22 cellular contexts compared by ENCODE assay signal in the genomic region with DNA sequence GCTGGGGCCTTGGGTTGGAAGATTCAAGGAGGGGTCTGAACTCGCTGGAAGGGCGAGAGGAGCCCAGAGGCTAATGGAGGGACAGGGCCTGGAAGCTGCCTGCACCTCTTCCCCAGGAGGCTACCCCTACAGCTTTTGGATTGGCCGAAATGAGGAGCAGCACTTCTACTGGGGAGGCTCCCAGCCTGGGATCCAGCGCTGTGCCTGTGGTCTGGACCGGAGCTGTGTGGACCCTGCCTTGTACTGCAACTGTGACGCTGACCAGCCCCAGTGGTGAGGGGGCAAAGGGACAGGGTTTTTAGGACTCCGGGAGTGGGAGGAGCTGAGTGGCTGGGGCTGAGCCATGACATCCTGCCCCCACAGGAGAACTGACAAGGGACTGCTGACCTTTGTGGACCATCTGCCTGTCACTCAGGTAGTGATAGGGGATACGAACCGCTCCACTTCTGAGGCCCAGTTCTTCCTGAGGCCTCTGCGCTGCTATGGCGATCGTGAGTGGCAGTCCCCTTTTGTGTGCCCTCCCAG. TPM values are rescaled to one million over a fixed set of nuclear protein-coding genes. Genes with fewer than 3 reads are reported as not detected.
DNase-seq lines count a peak whose midpoint lies in the region; ATAC-seq, FAIRE-seq and TF ChIP-seq lines count a peak whose summit lies in the region.
"Had no signal": no experiment of that assay in that cellular context is flagged by ENCODE, and none has a peak within 500 bp of the region (broad histone marks: within the 10 kb centered on the region; RNA-seq: fewer than 3 reads in every experiment).

No MANE protein-coding gene starts in this region.

- H3K9me3 Mint-ChIP-seq in activated CD4-positive, alpha-beta T cell treated with anti-CD3 and anti-CD28 coated beads, Interleukin-2, amount 10 ng/mL, durations not matched to agents 7 days and 5 days: no peaks in the 10 kb centered on the region
- H3K9me3 Mint-ChIP-seq: CD4-positive, alpha-beta memory T cell had no signal

- H3K27ac Mint-ChIP-seq in activated CD4-positive, alpha-beta T cell treated with anti-CD3 and anti-CD28 coated beads, Interleukin-2, amount 10 ng/mL, durations not matched to agents 7 days and 5 days: no peak overlapping the region
- H3K27ac Mint-ChIP-seq: CD4-positive, alpha-beta memory T cell had no signal

- no peak for DNase-seq in A549 (ENCODE audit: low read depth in 1 of 2, low spot score in 1 of 2)
- DNase-seq in GM12891 (ENCODE audit: insufficient read length, low spot score): peak; percentile 15
- no peak for DNase-seq in RWPE1 (ENCODE audit: low spot score)
- peak; percentile 46 for DNase-seq in kidney
- no peak for DNase-seq in NCI-H1436 treated with DMSO at 0.1 percent for 48 hours (lab: John Stamatoyannopoulos, UW)
- no peak for DNase-seq in activated CD4-positive, alpha-beta T cell treated with anti-CD3 and anti-CD28 coated beads, Interleukin-2, amount 10 ng/mL, durations not matched to agents 7 days and 5 days
- no peak for DNase-seq in T-helper 2 cell
- DNase-seq: ACHN; CD4-positive, alpha-beta memory T cell; DND-41; MV-4-11; NCI-H1105 treated with DMSO at 0.1 percent for 48 hours; NCI-H1694; NCI-H2081; NCI-H2171 treated with DMSO at 0.1 percent for 48 hours; NCI-H524 treated with DMSO at 0.1 percent for 48 hours; NCI-H82; Peyer's patch had no signal

- no peak overlapping the region for H3K27ac ChIP-seq in A549
- peak overlapping the region; percentile 12; the same call in 1 of the 2 replicates for H3K27ac ChIP-seq in RWPE1
- no peak overlapping the region for H3K27ac ChIP-seq in kidney (ENCODE audit: low read depth in 2 of 2, low read length in 2 of 2)
- H3K27ac ChIP-seq: BLaER1 treated with 17β-estradiol and CSF1 and Interleukin-3, amounts not matched to agents 10 nM and 100 nM; Peyer's patch; SJSA1 had no signal

- FAIRE-seq in A549 (lab: Jason Lieb, UNC) (no peak), GM12891 (lab: Jason Lieb, UNC) (no peak), kidney (lab: Jason Lieb, UNC) (no peak)
- FAIRE-seq: H1 had no signal

- H3K36me3 Mint-ChIP-seq in activated CD4-positive, alpha-beta T cell treated with anti-CD3 and anti-CD28 coated beads, Interleukin-2, amount 10 ng/mL, durations not matched to agents 7 days and 5 days (ENCODE audit: low read depth): no peaks in the 10 kb centered on the region

- no peak for TF ChIP-seq EP300 in A549 (IDR thresholded peaks at IDR 0.05)

- H3K27me3 Mint-ChIP-seq in activated CD4-positive, alpha-beta T cell treated with anti-CD3 and anti-CD28 coated beads, Interleukin-2, amount 10 ng/mL, durations not matched to agents 7 days and 5 days: peaks cover 3% of the 10 kb centered on the region
- H3K27me3 Mint-ChIP-seq: CD4-positive, alpha-beta memory T cell had no signal

- intact Hi-C loops in kidney (cut with DNase I): no loop called here

- H3K36me3 ChIP-seq in kidney (ENCODE audit: control insufficient read depth in 1 of 2, insufficient read depth in 2 of 2, low read length in 2 of 2): peaks cover 0 to 2% of the 10 kb centered on the region in 2 donors
- H3K36me3 ChIP-seq: SJSA1 had no signal

- H3K4me1 Mint-ChIP-seq in activated CD4-positive, alpha-beta T cell treated with anti-CD3 and anti-CD28 coated beads, Interleukin-2, amount 10 ng/mL, durations not matched to agents 7 days and 5 days: no peaks in the 10 kb centered on the region

- H3K4me1 ChIP-seq in A549: no peaks in the 10 kb centered on the region
- H3K4me1 ChIP-seq in kidney (ENCODE audit: control insufficient read depth in 1 of 2, insufficient read depth in 1 of 2, low read depth in 1 of 2, low read length in 2 of 2): no peaks in the 10 kb centered on the region
- H3K4me1 ChIP-seq: BLaER1 treated with 17β-estradiol and CSF1 and Interleukin-3, amounts not matched to agents 10 nM and 100 nM; Peyer's patch; SJSA1 had no signal

- H3K4me3 ChIP-seq in A549 (no peak overlapping the region), kidney (ENCODE audit: low read length in 2 of 2) (no peak overlapping the region)
- H3K4me3 ChIP-seq: BLaER1 treated with 17β-estradiol and CSF1 and Interleukin-3, amounts not matched to agents 10 nM and 100 nM; Peyer's patch; SJSA1 had no signal

- TF ChIP-seq POLR2A in A549 (IDR thresholded peaks at IDR 0.05; ENCODE audit: low read length): no peak
- no peak for TF ChIP-seq POLR2A in GM12891 (IDR thresholded peaks at IDR 0.05; ENCODE audit: low read depth, low read length)

- ATAC-seq in A549 (peak; percentile 14 to 23; a peak in 2 of 6 replicates), HG03108 (IDR thresholded peaks at IDR 0.05; ENCODE audit: unreplicated experiment) (no peak)

- POLR2A ChIA-PET in A549 (lab: Yijun Ruan, JAX): no interaction called here
- POLR2A ChIA-PET in RWPE1 (lab: Yijun Ruan, JAX; ENCODE audit: low non-redundant PET): no interaction called here
- POLR2A ChIA-PET in activated CD4-positive, alpha-beta T cell treated with anti-CD3 and anti-CD28 coated beads, Interleukin-2, amount 10 ng/mL, durations not matched to agents 7 days and 5 days (lab: Charles Lee): no interaction called here

- CTCF ChIA-PET in A549 (lab: Yijun Ruan, JAX): interaction anchor here (0.8 to 2.8 kb wide), 5 partner anchors 10 to 112 kb away, joined by 3 to 12 read pairs (median 4); no protein-coding TSS in a partner anchor
- CTCF ChIA-PET in RWPE1 (lab: Yijun Ruan, JAX): no interaction called here
- CTCF ChIA-PET in activated CD4-positive, alpha-beta T cell treated with anti-CD3 and anti-CD28 coated beads, Interleukin-2, amount 10 ng/mL, durations not matched to agents 7 days and 5 days (lab: Charles Lee): interaction anchor here (0.6 to 1.2 kb wide), 2 partner anchors 8 to 10 kb away, joined by 3 read pairs; no protein-coding TSS in a partner anchor

- no peak for TF ChIP-seq RAD21 in A549 (conservative IDR thresholded peaks at IDR 0.05 in 1 of 2, IDR thresholded peaks at IDR 0.05 in 1 of 2)

- WGBS in A549 (ENCODE audit: missing lambda C conversion rate): 92% methylated on average over 12 of the region's 12 CpGs

- no peak overlapping the region for H3K4me3 Mint-ChIP-seq in activated CD4-positive, alpha-beta T cell treated with anti-CD3 and anti-CD28 coated beads, Interleukin-2, amount 10 ng/mL, durations not matched to agents 7 days and 5 days
- H3K4me3 Mint-ChIP-seq: CD4-positive, alpha-beta memory T cell had no signal

- H3K9ac ChIP-seq in kidney (ENCODE audit: low read length in 2 of 2): no peak overlapping the region
- H3K9ac ChIP-seq: BLaER1 treated with 17β-estradiol and CSF1 and Interleukin-3, amounts not matched to agents 10 nM and 100 nM had no signal

- H3K4me2 ChIP-seq in A549: no peak overlapping the region
- H3K4me2 ChIP-seq: BLaER1 treated with 17β-estradiol and CSF1 and Interleukin-3, amounts not matched to agents 10 nM and 100 nM had no signal

- TF ChIP-seq CTCF in A549 (IDR thresholded peaks at IDR 0.05) (no peak), RWPE1 (conservative IDR thresholded peaks at IDR 0.05; ENCODE audit: low read depth) (no peak), kidney (IDR thresholded peaks at IDR 0.05; ENCODE audit: borderline replicate concordance, extremely low read depth, insufficient read depth) (no peak)

- no peaks in the 10 kb centered on the region for H3K9me3 ChIP-seq in A549
- H3K9me3 ChIP-seq in kidney (ENCODE audit: control insufficient read depth in 1 of 2, low read length in 2 of 2): no peaks in the 10 kb centered on the region
- H3K9me3 ChIP-seq: BLaER1 treated with 17β-estradiol and CSF1 and Interleukin-3, amounts not matched to agents 10 nM and 100 nM; Peyer's patch; SJSA1 had no signal

RNA-seq across cellular contexts. Expression of gene CNTNAP1, which starts 8.8 kb away (rescaled TPM):
- 8.2 and 8.8 TPM in 2 replicates for polyA plus RNA-seq in A549 (2011; rRNA removed)
- 8.7 and 9.5 TPM in 2 replicates for polyA plus RNA-seq in A549 (2012; cell fraction: cytosol; rRNA removed)
- polyA plus RNA-seq in A549 (2012; cell fraction: nucleus; rRNA removed): 55.8 and 61.8 TPM in 2 replicates
- 6.3 to 7.1 TPM (median 7.1 TPM) in 3 replicates for polyA plus RNA-seq in A549 (2017; fragmentation: RNase III; extraction: RNeasy Plus Mini Kit Qiagen cat#74134 plus additional on column Dnase treatment)
- polyA minus RNA-seq in A549 (2011; rRNA and poly(A)+ RNA removed): 6.1 and 7.4 TPM in 2 replicates
- 21.7 TPM for polyA plus RNA-seq in GM12891 (2012; ENCODE audit: low read depth, missing spikeins)
- total RNA-seq in kidney: 9.1 TPM
- 1.4 TPM for polyA plus RNA-seq in kidney (ENCODE audit: insufficient read depth, low read depth, low replicate concordance)
- total RNA-seq in activated CD4-positive, alpha-beta T cell treated with anti-CD3 and anti-CD28 coated beads, Interleukin-2, amount 10 ng/mL, durations not matched to agents 7 days and 5 days: 1 to 10 TPM in 1 of 2 experiments, under 1 TPM in 1; 0.81 to 1.0 TPM

RNA-seq across cellular contexts. Expression of gene CCR10, which starts 9.4 kb away (rescaled TPM):
- polyA plus RNA-seq in A549 (2011; rRNA removed): 0.19 and 0.23 TPM in 2 replicates
- 0.63 and 0.93 TPM in 2 replicates for polyA plus RNA-seq in A549 (2012; cell fraction: cytosol; rRNA removed)
- polyA plus RNA-seq in A549 (2012; cell fraction: nucleus; rRNA removed): 2.0 and 3.4 TPM in 2 replicates
- polyA plus RNA-seq in A549 (2017; fragmentation: RNase III; extraction: RNeasy Plus Mini Kit Qiagen cat#74134 plus additional on column Dnase treatment): 0.59 to 0.73 TPM (median 0.66 TPM) in 3 replicates
- 0.37 TPM in 1 of 2 replicates, not detected in the other for polyA minus RNA-seq in A549 (2011; rRNA and poly(A)+ RNA removed)
- 16.2 TPM for polyA plus RNA-seq in GM12891 (2012; ENCODE audit: low read depth, missing spikeins)
- total RNA-seq in kidney: 1.4 TPM
- 1.7 TPM for polyA plus RNA-seq in kidney (ENCODE audit: insufficient read depth, low read depth, low replicate concordance)
- under 1 TPM; 0.65 to 0.87 TPM for total RNA-seq in activated CD4-positive, alpha-beta T cell treated with anti-CD3 and anti-CD28 coated beads, Interleukin-2, amount 10 ng/mL, durations not matched to agents 7 days and 5 days
- total RNA-seq: SJSA1 had no signal

RNA-seq across cellular contexts. Expression of gene PLEKHH3, which starts 14.3 kb away (rescaled TPM):
- polyA plus RNA-seq in A549 (2011; rRNA removed) (5.3 and 5.5 TPM in 2 replicates), A549 (2017; fragmentation: RNase III; extraction: RNeasy Plus Mini Kit Qiagen cat#74134 plus additional on column Dnase treatment) (12.3 to 15.5 TPM (median 14.0 TPM) in 3 replicates), kidney (ENCODE audit: insufficient read depth, low read depth, low replicate concordance) (23.2 TPM)
- 13.8 and 18.8 TPM in 2 replicates for polyA plus RNA-seq in A549 (2012; cell fraction: cytosol; rRNA removed)
- polyA plus RNA-seq in A549 (2012; cell fraction: nucleus; rRNA removed): 31.7 and 42.1 TPM in 2 replicates
- polyA minus RNA-seq in A549 (2011; rRNA and poly(A)+ RNA removed): 2.3 and 2.5 TPM in 2 replicates
- polyA plus RNA-seq in GM12891 (2012; ENCODE audit: low read depth, missing spikeins): 18.3 TPM
- total RNA-seq in kidney: 21.2 TPM
- total RNA-seq in activated CD4-positive, alpha-beta T cell treated with anti-CD3 and anti-CD28 coated beads, Interleukin-2, amount 10 ng/mL, durations not matched to agents 7 days and 5 days: 1 to 10 TPM in 1 of 2 experiments, under 1 TPM in 1; 0.85 to 1.3 TPM

RNA-seq across cellular contexts. Expression of gene TUBG2, which starts 32.0 kb away (rescaled TPM):
- 14.9 and 18.6 TPM in 2 replicates for polyA plus RNA-seq in A549 (2011; rRNA removed)
- polyA plus RNA-seq in A549 (2012; cell fraction: cytosol; rRNA removed): 28.3 and 31.4 TPM in 2 replicates
- polyA plus RNA-seq in A549 (2012; cell fraction: nucleus; rRNA removed): 136 and 148 TPM in 2 replicates
- polyA plus RNA-seq in A549 (2017; fragmentation: RNase III; extraction: RNeasy Plus Mini Kit Qiagen cat#74134 plus additional on column Dnase treatment): 27.1 to 36.1 TPM (median 30.6 TPM) in 3 replicates
- polyA minus RNA-seq in A549 (2011; rRNA and poly(A)+ RNA removed): 8.6 and 13.8 TPM in 2 replicates
- 11.5 TPM for polyA plus RNA-seq in GM12891 (2012; ENCODE audit: low read depth, missing spikeins)
- 19.9 TPM for total RNA-seq in kidney
- polyA plus RNA-seq in kidney (ENCODE audit: insufficient read depth, low read depth, low replicate concordance): 39.9 TPM
- total RNA-seq in activated CD4-positive, alpha-beta T cell treated with anti-CD3 and anti-CD28 coated beads, Interleukin-2, amount 10 ng/mL, durations not matched to agents 7 days and 5 days: 1 to 10 TPM; 6.7 to 7.2 TPM

RNA-seq across cellular contexts. Expression of gene EZH1, which starts 53.8 kb away (rescaled TPM):
- polyA plus RNA-seq in A549 (2011; rRNA removed) (35.4 and 41.1 TPM in 2 replicates), A549 (2017; fragmentation: RNase III; extraction: RNeasy Plus Mini Kit Qiagen cat#74134 plus additional on column Dnase treatment) (20.1 to 21.7 TPM (median 21.5 TPM) in 3 replicates), kidney (ENCODE audit: insufficient read depth, low read depth, low replicate concordance) (20.8 TPM)
- 18.8 and 21.3 TPM in 2 replicates for polyA plus RNA-seq in A549 (2012; cell fraction: cytosol; rRNA removed)
- polyA plus RNA-seq in A549 (2012; cell fraction: nucleus; rRNA removed): 53.6 and 88.0 TPM in 2 replicates
- polyA minus RNA-seq in A549 (2011; rRNA and poly(A)+ RNA removed): 34.7 and 53.7 TPM in 2 replicates
- 13.2 TPM for polyA plus RNA-seq in GM12891 (2012; ENCODE audit: low read depth, missing spikeins)
- 59.2 TPM for total RNA-seq in kidney
- 10 to 100 TPM; 52.6 to 54.0 TPM for total RNA-seq in activated CD4-positive, alpha-beta T cell treated with anti-CD3 and anti-CD28 coated beads, Interleukin-2, amount 10 ng/mL, durations not matched to agents 7 days and 5 days

Comparison
In these comparisons a context has a peak if more than half of its experiments do, and no peak if none do; other contexts are left out.
1. DNase-seq: peak in GM12891 (single experiment) and kidney (single experiment); none in A549 (0 of 2), RWPE1 (single experiment), NCI-H1436 treated with DMSO at 0.1 percent for 48 hours (single experiment), activated CD4-positive, alpha-beta T cell treated with anti-CD3 and anti-CD28 coated beads, Interleukin-2, amount 10 ng/mL, durations not matched to agents 7 days and 5 days (single experiment) and T-helper 2 cell (0 of 5).